ENCODE assay signal across 14 cellular contexts in genomic region chr15:29566914-29567313, GRCh38.
"Had no signal": no experiment of that assay in that cellular context is flagged by ENCODE, and none has a peak within 500 bp of the region (broad histone marks: within the 10 kb centered on the region; RNA-seq: fewer than 3 reads in every experiment).

No MANE protein-coding gene starts in this region.

- H3K4me3 Mint-ChIP-seq: activated CD4-positive, alpha-beta T cell treated with anti-CD3 and anti-CD28 coated beads, Interleukin-2, amount 10 ng/mL, durations not matched to agents 7 days and 5 days; activated naive CD4-positive, alpha-beta T cell treated with anti-CD3 and anti-CD28 coated beads, Interleukin-2, amount 50 U/mL, for 24 hours; immature natural killer cell; nephron progenitor cell; T-helper 17 cell had no signal

- H3K27ac ChIP-seq: brain microvascular endothelial cell had no signal

- H3K36me3 Mint-ChIP-seq: activated naive CD4-positive, alpha-beta T cell treated with anti-CD3 and anti-CD28 coated beads, Interleukin-2, amount 50 U/mL, for 24 hours; immature natural killer cell had no signal

- DNase-seq: activated CD4-positive, alpha-beta T cell treated with anti-CD3 and anti-CD28 coated beads, Interleukin-2, amount 10 ng/mL, durations not matched to agents 7 days and 5 days; activated CD4-positive, CD25-positive, alpha-beta regulatory T cell; amygdala; brain microvascular endothelial cell; dermis blood vessel endothelial cell; hypothalamus; immature natural killer cell; nephron progenitor cell; stimulated activated CD4-positive, alpha-beta T cell treated with anti-CD3 and anti-CD28 coated beads, Interleukin-12 subunit alpha, Interleukin-12 subunit beta, amount 100 ng/mL, for 4 hours; stimulated activated naive CD4-positive, alpha-beta T cell treated with Interleukin-2 at 50 U/mL for 16 hours; T-helper 17 cell; trophoblast cell had no signal

- H3K4me1 Mint-ChIP-seq: T-helper 17 cell had no signal

- H3K36me3 ChIP-seq: brain microvascular endothelial cell had no signal

- H3K9me3 Mint-ChIP-seq: activated CD4-positive, alpha-beta T cell treated with anti-CD3 and anti-CD28 coated beads, Interleukin-2, amount 10 ng/mL, durations not matched to agents 7 days and 5 days; activated naive CD4-positive, alpha-beta T cell treated with anti-CD3 and anti-CD28 coated beads, Interleukin-2, amount 50 U/mL, for 24 hours had no signal

- H3K27ac Mint-ChIP-seq: activated CD4-positive, alpha-beta T cell treated with anti-CD3 and anti-CD28 coated beads, Interleukin-2, amount 10 ng/mL, durations not matched to agents 7 days and 5 days; activated naive CD4-positive, alpha-beta T cell treated with anti-CD3 and anti-CD28 coated beads, Interleukin-2, amount 50 U/mL, for 24 hours; immature natural killer cell; nephron progenitor cell; T-helper 17 cell had no signal

- ATAC-seq: left lobe of liver, T-helper 17 cell had no signal
